8 cellular contexts compared by ENCODE assay signal in genomic region chr16:77190190-77190477, GRCh38. TPM values are rescaled to one million over a fixed set of nuclear protein-coding genes. Genes with fewer than 3 reads are reported as not detected.
DNase-seq lines count a peak whose midpoint lies in the region; ATAC-seq and TF ChIP-seq lines count a peak whose summit lies in the region.

No MANE protein-coding gene starts in this region.

- no peak for ATAC-seq in lung (ENCODE audit: insufficient read depth, low FRiP score)
- no peak for ATAC-seq in aorta (ENCODE audit: low FRiP score)
- no peak for ATAC-seq in HG03135 (IDR thresholded peaks at IDR 0.05; ENCODE audit: unreplicated experiment)
- no peak for ATAC-seq in HG03521 (IDR thresholded peaks at IDR 0.05; ENCODE audit: unreplicated experiment)

- no peaks in the 10 kb centered on the region for H3K36me3 ChIP-seq in ACC112 (ENCODE audit: insufficient read depth, low read length)
- H3K36me3 ChIP-seq in HEK293 (ENCODE audit: control insufficient read depth in 2 of 2, insufficient read depth in 1 of 2, low read length in 2 of 2) = peaks cover 0 to 24% of the 10 kb centered on the region in 2 experiments; a peak in 1 of 3 replicates
- peaks cover 0 to 16% of the 10 kb centered on the region in 2 donors for H3K36me3 ChIP-seq in lung (ENCODE audit: control insufficient read depth in 2 of 2, insufficient read depth in 2 of 2, low read length in 2 of 2)
- H3K36me3 ChIP-seq in aorta (ENCODE audit: control insufficient read depth in 1 of 2, insufficient read depth in 2 of 2, low read length in 1 of 2) = peaks cover 0 to 6% of the 10 kb centered on the region in 2 donors

- TF ChIP-seq CTCF in HEK293 (tag by site-specific recombination; IDR thresholded peaks at IDR 0.05) (no peak), lung (IDR thresholded peaks at IDR 0.05; ENCODE audit: control extremely low read depth, extremely low read depth) (no peak)

- H3K4me3 ChIP-seq in ACC112 (ENCODE audit: low read depth, low read length) (peak overlapping the region; percentile 97), HEK293 (ENCODE audit: low read depth, low read length) (peak overlapping the region; percentile 63), lung (peak overlapping the region; percentile 83), aorta (ENCODE audit: low read length in 2 of 2) (peak overlapping the region; percentile 47 to 86)

- in situ Hi-C loops in KBM-7 (cut with MboI; ENCODE audit: low pct_unique_long_range_greater_than_20kb, low sequenced_read_pairs) = no loop called here

- H3K9me3 ChIP-seq in HEK293 (ENCODE audit: control insufficient read depth, insufficient read depth, low read depth, low read length) (no peaks in the 10 kb centered on the region), lung (ENCODE audit: control insufficient read depth in 2 of 2, insufficient read depth in 1 of 2, low read length in 1 of 2) (no peaks in the 10 kb centered on the region), aorta (ENCODE audit: control insufficient read depth, low read length) (no peaks in the 10 kb centered on the region)

- H3K79me2 ChIP-seq in ACC112 (ENCODE audit: control insufficient read depth, insufficient read depth, low read length, unreplicated experiment) = peaks cover 23% of the 10 kb centered on the region

- H3K27ac ChIP-seq in ACC112 (ENCODE audit: low read depth, low read length) (peak overlapping the region; percentile 17; the same call in 1 of the 2 replicates), HEK293 (ENCODE audit: extremely low read depth, low read depth, low read length) (peak overlapping the region; percentile 72), adipose tissue (ENCODE audit: low read depth, low read length) (peak overlapping the region; percentile 35), lung (ENCODE audit: low read depth in 1 of 2, low read length in 1 of 2) (peak overlapping the region; percentile 89 to 96), aorta (ENCODE audit: low read depth in 1 of 2, low read length in 2 of 2) (peak overlapping the region in 1 of 2 donors; percentile 94)

- H3K4me1 ChIP-seq in ACC112 (ENCODE audit: control insufficient read depth, insufficient read depth, low read length, unreplicated experiment) = peaks cover 8% of the 10 kb centered on the region
- no peaks in the 10 kb centered on the region for H3K4me1 ChIP-seq in HEK293 (ENCODE audit: control insufficient read depth, insufficient read depth, low read length)
- H3K4me1 ChIP-seq in lung (ENCODE audit: control insufficient read depth in 2 of 2, insufficient read depth in 2 of 2, low read length in 2 of 2) = peaks cover 4 to 10% of the 10 kb centered on the region in 2 donors
- H3K4me1 ChIP-seq in aorta (ENCODE audit: control insufficient read depth in 1 of 2, insufficient read depth in 2 of 2, low read length in 2 of 2) = no peaks in the 10 kb centered on the region

- peak overlapping the region; percentile 95 for H2AFZ ChIP-seq in ACC112 (ENCODE audit: low read length, unreplicated experiment)

- H3K27me3 ChIP-seq in ACC112 (ENCODE audit: insufficient read depth, low read length) (no peaks in the 10 kb centered on the region), lung (ENCODE audit: control insufficient read depth, insufficient read depth) (no peaks in the 10 kb centered on the region), aorta (ENCODE audit: control insufficient read depth in 1 of 2, insufficient read depth in 2 of 2, low read length in 1 of 2) (no peaks in the 10 kb centered on the region)

- intact Hi-C loops in aorta (cut with DNase I) = no loop called here

- WGBS in adipose tissue, 3 donors = 0 to 1% (median 0%) methylated on average over 19 of the region's 19 CpGs
- WGBS in lung, 2 donors = 0 to 1% methylated on average over 19 of the region's 19 CpGs
- WGBS in aorta, 2 donors = 0 to 1% methylated on average over 19 of the region's 19 CpGs

- CTCF ChIA-PET in HEK293 (lab: Yijun Ruan, JAX) = interaction anchor here (1.6 kb wide), 1 partner anchor 10 kb away, joined by 5 read pairs; no protein-coding TSS in a partner anchor

- POLR2A ChIA-PET in HEK293 (lab: Yijun Ruan, JAX) = interaction anchor here (1.6 kb wide), 1 partner anchor 15 kb away, joined by 5 read pairs; no protein-coding TSS in a partner anchor

- DNase-seq in lung (ENCODE audit: low spot score) = no peak
- no peak for DNase-seq in aorta
- no peak for DNase-seq in KBM-7

TF ChIP-seq in HEK293, 187 proteins besides CTCF, POLR2A, EP300 and RAD21 (continues in another document):
- TF ChIP-seq ZNF610 (tag by site-specific recombination; IDR thresholded peaks at IDR 0.05; ENCODE audit: borderline replicate concordance) (no peak), ZNF223 (tag by site-specific recombination; IDR thresholded peaks at IDR 0.05) (no peak), ZNF157 (tag by site-specific recombination; IDR thresholded peaks at IDR 0.05) (no peak), MEIS1 (CRISPR knock-in tag; IDR thresholded peaks at IDR 0.05; ENCODE audit: borderline replicate concordance) (no peak), ZNF585B (tag by site-specific recombination; IDR thresholded peaks at IDR 0.05) (no peak), ZNF600 (tag by site-specific recombination; IDR thresholded peaks at IDR 0.05) (no peak; the same call in 1 of the 2 replicates), ZNF777 (tag by site-specific recombination; IDR thresholded peaks at IDR 0.05; ENCODE audit: borderline replicate concordance) (0 out of 2 replicates have a peak, but pooled peaks have one; percentile 68), ZNF837 (tag by site-specific recombination; IDR thresholded peaks at IDR 0.05) (no peak), ZNF140 (tag by site-specific recombination; IDR thresholded peaks at IDR 0.05) (no peak), HIC1 (tag by site-specific recombination; IDR thresholded peaks at IDR 0.05) (peak; percentile 36; the same call in 1 of the 2 replicates), ZNF792 (tag by site-specific recombination; IDR thresholded peaks at IDR 0.05) (no peak), ZNF202 (tag by site-specific recombination; IDR thresholded peaks at IDR 0.05; ENCODE audit: borderline replicate concordance) (no peak), ZNF324 (tag by site-specific recombination; IDR thresholded peaks at IDR 0.05) (no peak), ZFHX2 (tag by site-specific recombination; conservative IDR thresholded peaks at IDR 0.05) (peak; percentile 22; the same call in 1 of the 2 replicates), ZNF704 (tag by site-specific recombination; IDR thresholded peaks at IDR 0.05) (no peak), SCRT2 (tag by site-specific recombination; IDR thresholded peaks at IDR 0.05) (no peak), HOXD13 (CRISPR knock-in tag; IDR thresholded peaks at IDR 0.05; ENCODE audit: borderline replicate concordance) (no peak)

RNA-seq across cellular contexts. Expression of gene MON1B, which starts 0.9 kb away (rescaled TPM):
- 10 to 100 TPM; 12.5 to 22.9 (median 14.2) TPM for polyA plus RNA-seq in adipose tissue
- 10 to 100 TPM in 1 of 2 donors, 1 to 10 TPM in 1; 8.8 to 77.8 TPM for total RNA-seq in lung
- 10 to 100 TPM; 16.2 to 31.5 TPM for polyA plus RNA-seq in lung
- total RNA-seq in aorta = 10 to 100 TPM; 46.7 to 47.1 TPM
- 10 to 100 TPM; 10.6 to 21.3 TPM for polyA plus RNA-seq in aorta

RNA-seq across cellular contexts. Expression of gene SYCE1L, which starts 9.1 kb away (rescaled TPM):
- polyA plus RNA-seq in adipose tissue = 1 to 10 TPM in 2 of 3 donors, under 1 TPM in 1; 0.68 to 6.9 (median 1.2) TPM
- total RNA-seq in lung = 1 to 10 TPM in 1 of 2 donors, not detected in 1; 6.9 TPM
- polyA plus RNA-seq in lung = 1 to 10 TPM; 1.4 to 4.0 TPM
- 1 to 10 TPM; 1.8 to 5.4 TPM for total RNA-seq in aorta
- 1 to 10 TPM; 2.1 to 9.6 TPM for polyA plus RNA-seq in aorta
